ENCODE assay signal across 16 cellular contexts in the genomic region with DNA sequence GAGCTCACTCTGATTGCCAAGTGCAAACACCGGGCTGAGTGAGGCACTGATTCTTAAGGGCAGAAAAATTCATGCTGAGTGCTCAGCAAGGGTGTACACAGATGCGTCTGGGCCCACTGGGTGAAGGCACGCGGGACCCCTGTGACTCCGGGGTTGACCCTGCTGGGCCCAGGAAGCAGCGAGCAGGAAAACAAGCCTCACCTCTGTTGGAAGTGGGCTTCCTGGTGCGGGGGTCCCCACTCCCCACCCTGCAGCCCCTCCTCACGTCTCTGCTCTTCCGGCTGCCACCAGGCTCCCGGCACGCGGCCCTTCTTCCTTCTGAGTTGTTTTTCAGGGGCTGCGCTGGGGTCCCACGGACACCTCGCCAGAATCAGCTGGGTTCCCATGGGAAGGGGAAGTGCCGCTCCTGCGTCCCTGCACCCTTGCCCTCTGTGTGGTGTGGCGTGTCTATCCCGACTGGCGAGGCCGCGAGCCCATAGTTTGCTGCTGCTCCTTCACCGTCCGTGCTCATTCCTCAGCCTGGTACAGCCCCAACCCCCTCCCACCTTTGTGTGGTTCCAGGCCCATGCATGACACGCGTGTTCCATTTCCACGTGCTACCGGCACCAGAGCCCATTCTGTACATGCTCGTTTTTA.
DNase-seq lines count a peak whose midpoint lies in the region; ATAC-seq, FAIRE-seq and TF ChIP-seq lines count a peak whose summit lies in the region.
"Had no signal": no experiment of that assay in that cellular context is flagged by ENCODE, and none has a peak within 500 bp of the region (broad histone marks: within the 10 kb centered on the region; RNA-seq: fewer than 3 reads in every experiment).

No MANE protein-coding gene starts in this region.

- no peaks in the 10 kb centered on the region for H4K20me1 ChIP-seq in GM23338 (replicated peaks; ENCODE audit: insufficient read depth)
- no peaks in the 10 kb centered on the region for H4K20me1 ChIP-seq in smooth muscle cell (ENCODE audit: low read depth)

- 0 out of 2 replicates have a peak overlapping the region, but pooled peaks have one; percentile 40 for H3K27ac Mint-ChIP-seq in GM23338
- H3K27ac Mint-ChIP-seq: B cell; effector memory CD8-positive, alpha-beta T cell had no signal

- H3K9ac ChIP-seq in smooth muscle cell (ENCODE audit: low read depth): no peak overlapping the region

- H3K27ac ChIP-seq in GM23338 (ENCODE audit: low read depth) (no peak overlapping the region), Peyer's patch (no peak overlapping the region), smooth muscle cell (ENCODE audit: low read depth) (no peak overlapping the region)
- H3K27ac ChIP-seq: adrenal gland, SJCRH30 had no signal

- no peak overlapping the region for H2AFZ ChIP-seq in GM23338
- no peak overlapping the region for H2AFZ ChIP-seq in smooth muscle cell (ENCODE audit: low read depth)

- no peaks in the 10 kb centered on the region; the same call in 2 of the 3 replicates for H3K9me3 Mint-ChIP-seq in GM23338
- H3K9me3 Mint-ChIP-seq: effector memory CD8-positive, alpha-beta T cell had no signal

- H3K27me3 ChIP-seq in GM23338 (ENCODE audit: insufficient read depth) (no peaks in the 10 kb centered on the region), Peyer's patch (no peaks in the 10 kb centered on the region), smooth muscle cell (ENCODE audit: low read depth) (no peaks in the 10 kb centered on the region)

- H3K36me3 ChIP-seq in GM23338 (ENCODE audit: insufficient read depth): no peaks in the 10 kb centered on the region
- no peaks in the 10 kb centered on the region for H3K36me3 ChIP-seq in Peyer's patch
- H3K36me3 ChIP-seq in smooth muscle cell (ENCODE audit: low read depth): no peaks in the 10 kb centered on the region
- H3K36me3 ChIP-seq: adrenal gland, SJCRH30 had no signal

- H3K9me3 ChIP-seq in Peyer's patch (no peaks in the 10 kb centered on the region), smooth muscle cell (replicated peaks; ENCODE audit: low read depth) (no peaks in the 10 kb centered on the region)
- H3K9me3 ChIP-seq: adrenal gland, SJCRH30 had no signal

- intact Hi-C loops in left cardiac atrium (cut with DNase I) (no loop called here), posterior vena cava (cut with DNase I) (no loop called here)

- H3K4me2 ChIP-seq in GM23338 (no peak overlapping the region), smooth muscle cell (no peak overlapping the region)

- peaks cover 2% of the 10 kb centered on the region; the same call in 1 of the 3 replicates for H3K4me1 Mint-ChIP-seq in GM23338
- H3K4me1 Mint-ChIP-seq: B cell had no signal

- H3K27me3 Mint-ChIP-seq in GM23338 (ENCODE audit: insufficient read depth, low read depth, poor library complexity): peaks cover 14% of the 10 kb centered on the region

- FAIRE-seq in RCC 7860 (lab: Jason Lieb, UNC): no peak
- FAIRE-seq: G401.6 had no signal

- H3F3A ChIP-seq in GM23338 (replicated peaks; ENCODE audit: low read depth) (no peaks in the 10 kb centered on the region), smooth muscle cell (ENCODE audit: low read depth) (no peaks in the 10 kb centered on the region)

- no peaks in the 10 kb centered on the region for H3K36me3 Mint-ChIP-seq in GM23338 (ENCODE audit: low read depth)

- no peaks in the 10 kb centered on the region for H3K79me2 ChIP-seq in GM23338 (replicated peaks; ENCODE audit: insufficient read depth)
- H3K79me2 ChIP-seq in smooth muscle cell (ENCODE audit: low read depth): no peaks in the 10 kb centered on the region

- H3K4me1 ChIP-seq in GM23338 (ENCODE audit: insufficient read depth) (no peaks in the 10 kb centered on the region; the same call in 1 of the 2 replicates), Peyer's patch (no peaks in the 10 kb centered on the region), smooth muscle cell (ENCODE audit: low read depth) (no peaks in the 10 kb centered on the region)
- H3K4me1 ChIP-seq: adrenal gland, SJCRH30 had no signal

- DNase-seq in GM23338 (ENCODE audit: low spot score) (no peak), Peyer's patch (peak in 2 of 3 donors; percentile 32 to 36), left cardiac atrium (peak; percentile 12), posterior vena cava (ENCODE audit: low spot score) (peak; percentile 72), RCC 7860 (ENCODE audit: low spot score) (no peak), smooth muscle cell (lab: John Stamatoyannopoulos, UW; ENCODE audit: unreplicated experiment) (no peak)
- DNase-seq: caudate nucleus; effector memory CD8-positive, alpha-beta T cell; KG1; NCI-H1048; NCI-H510A treated with DMSO at 0.1 percent for 48 hours had no signal

- 89% methylated on average over 29 of the region's 29 CpGs for WGBS in smooth muscle cell (ENCODE audit: low lambda C conversion rate)

- H3K9me2 ChIP-seq in GM23338 (ENCODE audit: insufficient read depth): no peaks in the 10 kb centered on the region

- TF ChIP-seq POLR2A in Peyer's patch (IDR thresholded peaks at IDR 0.05): no peak

- ATAC-seq in GM23338: no peak
- no peak for ATAC-seq in left cardiac atrium
- no peak for ATAC-seq in HG02840 (IDR thresholded peaks at IDR 0.05; ENCODE audit: low FRiP score, unreplicated experiment)
- ATAC-seq: effector memory CD8-positive, alpha-beta T cell had no signal

- H3K4me3 ChIP-seq in GM23338 (no peak overlapping the region), Peyer's patch (no peak overlapping the region), smooth muscle cell (no peak overlapping the region)
- H3K4me3 ChIP-seq: adrenal gland, SJCRH30 had no signal

- H3K4me3 Mint-ChIP-seq in GM23338: no peak overlapping the region
- H3K4me3 Mint-ChIP-seq: B cell; effector memory CD8-positive, alpha-beta T cell had no signal

- TF ChIP-seq CTCF in GM23338 (conservative IDR thresholded peaks at IDR 0.05; ENCODE audit: low read depth in 2 of 2) (no peak), Peyer's patch (IDR thresholded peaks at IDR 0.05) (no peak), smooth muscle cell (IDR thresholded peaks at IDR 0.05; ENCODE audit: borderline replicate concordance, insufficient read depth, poor library complexity, severe bottlenecking) (no peak)

TF ChIP-seq in GM23338, 12 proteins besides CTCF, POLR2A, EP300 and RAD21 (continues in another document):
- TF ChIP-seq NANOG (IDR thresholded peaks at IDR 0.05; ENCODE audit: borderline replicate concordance) (no peak), CREB1 (CRISPR knock-in tag; IDR thresholded peaks at IDR 0.05; ENCODE audit: low read depth) (no peak), JUNB (IDR thresholded peaks at IDR 0.05; ENCODE audit: unreplicated experiment) (no peak), ZNF114 (CRISPR knock-in tag; IDR thresholded peaks at IDR 0.05) (no peak), ZNF331 (CRISPR knock-in tag; IDR thresholded peaks at IDR 0.05; ENCODE audit: low read depth) (no peak), EZH2 (IDR thresholded peaks at IDR 0.05; ENCODE audit: low read depth, unreplicated experiment) (no peak), STAT1 (IDR thresholded peaks at IDR 0.05; ENCODE audit: unreplicated experiment) (no peak)
- TF ChIP-seq, protein P1, sequence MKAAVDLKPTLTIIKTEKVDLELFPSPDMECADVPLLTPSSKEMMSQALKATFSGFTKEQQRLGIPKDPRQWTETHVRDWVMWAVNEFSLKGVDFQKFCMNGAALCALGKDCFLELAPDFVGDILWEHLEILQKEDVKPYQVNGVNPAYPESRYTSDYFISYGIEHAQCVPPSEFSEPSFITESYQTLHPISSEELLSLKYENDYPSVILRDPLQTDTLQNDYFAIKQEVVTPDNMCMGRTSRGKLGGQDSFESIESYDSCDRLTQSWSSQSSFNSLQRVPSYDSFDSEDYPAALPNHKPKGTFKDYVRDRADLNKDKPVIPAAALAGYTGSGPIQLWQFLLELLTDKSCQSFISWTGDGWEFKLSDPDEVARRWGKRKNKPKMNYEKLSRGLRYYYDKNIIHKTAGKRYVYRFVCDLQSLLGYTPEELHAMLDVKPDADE (IDR thresholded peaks at IDR 0.05): no peak
- TF ChIP-seq, protein P2, sequence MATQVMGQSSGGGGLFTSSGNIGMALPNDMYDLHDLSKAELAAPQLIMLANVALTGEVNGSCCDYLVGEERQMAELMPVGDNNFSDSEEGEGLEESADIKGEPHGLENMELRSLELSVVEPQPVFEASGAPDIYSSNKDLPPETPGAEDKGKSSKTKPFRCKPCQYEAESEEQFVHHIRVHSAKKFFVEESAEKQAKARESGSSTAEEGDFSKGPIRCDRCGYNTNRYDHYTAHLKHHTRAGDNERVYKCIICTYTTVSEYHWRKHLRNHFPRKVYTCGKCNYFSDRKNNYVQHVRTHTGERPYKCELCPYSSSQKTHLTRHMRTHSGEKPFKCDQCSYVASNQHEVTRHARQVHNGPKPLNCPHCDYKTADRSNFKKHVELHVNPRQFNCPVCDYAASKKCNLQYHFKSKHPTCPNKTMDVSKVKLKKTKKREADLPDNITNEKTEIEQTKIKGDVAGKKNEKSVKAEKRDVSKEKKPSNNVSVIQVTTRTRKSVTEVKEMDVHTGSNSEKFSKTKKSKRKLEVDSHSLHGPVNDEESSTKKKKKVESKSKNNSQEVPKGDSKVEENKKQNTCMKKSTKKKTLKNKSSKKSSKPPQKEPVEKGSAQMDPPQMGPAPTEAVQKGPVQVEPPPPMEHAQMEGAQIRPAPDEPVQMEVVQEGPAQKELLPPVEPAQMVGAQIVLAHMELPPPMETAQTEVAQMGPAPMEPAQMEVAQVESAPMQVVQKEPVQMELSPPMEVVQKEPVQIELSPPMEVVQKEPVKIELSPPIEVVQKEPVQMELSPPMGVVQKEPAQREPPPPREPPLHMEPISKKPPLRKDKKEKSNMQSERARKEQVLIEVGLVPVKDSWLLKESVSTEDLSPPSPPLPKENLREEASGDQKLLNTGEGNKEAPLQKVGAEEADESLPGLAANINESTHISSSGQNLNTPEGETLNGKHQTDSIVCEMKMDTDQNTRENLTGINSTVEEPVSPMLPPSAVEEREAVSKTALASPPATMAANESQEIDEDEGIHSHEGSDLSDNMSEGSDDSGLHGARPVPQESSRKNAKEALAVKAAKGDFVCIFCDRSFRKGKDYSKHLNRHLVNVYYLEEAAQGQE (IDR thresholded peaks at IDR 0.05; ENCODE audit: unreplicated experiment): no peak

Comparison
In these comparisons a context has a peak if more than half of its experiments do, and no peak if none do; other contexts are left out.
1. DNase-seq: peak in Peyer's patch (2 of 3), left cardiac atrium (single experiment) and posterior vena cava (single experiment); none in GM23338 (single experiment), RCC 7860 (single experiment) and smooth muscle cell (single experiment).